ENCODE assay signal across 10 cellular contexts in the genomic region with DNA sequence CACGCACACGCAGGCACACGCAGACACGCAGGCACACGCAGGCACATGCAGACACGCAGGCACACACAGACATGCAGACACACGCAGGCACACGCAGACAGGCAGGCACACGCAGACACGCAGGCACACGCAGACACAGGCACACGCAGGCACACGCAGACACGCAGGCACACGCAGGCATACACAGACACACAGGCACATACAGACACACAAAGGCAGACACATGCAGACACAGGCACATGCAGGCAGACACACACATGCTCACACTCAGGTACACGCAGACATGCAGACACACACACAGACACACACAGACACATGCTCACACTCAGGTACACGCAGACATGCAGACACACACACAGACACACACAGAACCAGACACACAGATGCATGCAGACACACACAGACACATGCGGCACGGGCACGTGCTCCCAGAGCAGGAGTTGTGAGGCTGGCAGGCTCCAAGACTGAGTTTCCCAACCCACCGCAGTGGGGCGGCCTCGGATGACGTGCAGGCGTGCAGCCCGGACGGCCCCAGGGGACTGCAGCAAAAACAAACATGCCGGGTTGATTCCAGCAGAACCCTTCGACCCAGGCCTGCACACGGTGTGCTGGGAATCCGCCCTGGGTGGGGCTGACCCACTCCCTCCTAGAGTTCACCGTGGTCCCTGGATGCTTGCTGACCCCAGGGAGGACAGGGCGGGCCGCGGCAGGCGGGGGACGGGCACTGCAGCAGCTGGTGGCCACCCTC.
DNase-seq lines count a peak whose midpoint lies in the region; ATAC-seq and TF ChIP-seq lines count a peak whose summit lies in the region.
"Had no signal": no experiment of that assay in that cellular context is flagged by ENCODE, and none has a peak within 500 bp of the region (broad histone marks: within the 10 kb centered on the region; RNA-seq: fewer than 3 reads in every experiment).

No MANE protein-coding gene starts in this region.

- no peaks in the 10 kb centered on the region for H3K9me3 ChIP-seq in lower lobe of right lung
- no peaks in the 10 kb centered on the region for H3K9me3 ChIP-seq in upper lobe of right lung

- H3K36me3 ChIP-seq in lower lobe of right lung (no peaks in the 10 kb centered on the region), upper lobe of right lung (no peaks in the 10 kb centered on the region)

- ATAC-seq in lower lobe of right lung (no peak), upper lobe of right lung (no peak), GM19351 (IDR thresholded peaks at IDR 0.05; ENCODE audit: unreplicated experiment) (no peak), HG03280 (IDR thresholded peaks at IDR 0.05; ENCODE audit: unreplicated experiment) (no peak)

- H3K27me3 ChIP-seq in lower lobe of right lung (ENCODE audit: low read depth) (no peaks in the 10 kb centered on the region), upper lobe of right lung (no peaks in the 10 kb centered on the region)

- H3K27ac ChIP-seq in lower lobe of right lung (peak overlapping the region; percentile 41), upper lobe of right lung (peak overlapping the region; percentile 47)

- H3K4me1 ChIP-seq in lower lobe of right lung, result peaks cover 35% of the 10 kb centered on the region
- peaks cover 29% of the 10 kb centered on the region for H3K4me1 ChIP-seq in upper lobe of right lung

- TF ChIP-seq CTCF in choroid plexus epithelial cell (conservative IDR thresholded peaks at IDR 0.05; ENCODE audit: low read depth, low read length) (no peak), lower lobe of right lung (IDR thresholded peaks at IDR 0.05) (no peak), upper lobe of right lung (IDR thresholded peaks at IDR 0.05) (no peak)

- H3K4me3 ChIP-seq in choroid plexus epithelial cell (ENCODE audit: low read depth, low read length), result no peak overlapping the region
- no peak overlapping the region for H3K4me3 ChIP-seq in lower lobe of right lung
- H3K4me3 ChIP-seq in upper lobe of right lung, result no peak overlapping the region

- DNase-seq in HuH-7.5 (ENCODE audit: low spot score) (peak; percentile 92), choroid plexus epithelial cell (ENCODE audit: low read depth) (peak; percentile 98), lower lobe of right lung (no peak), upper lobe of right lung (peak; percentile 68), SW480 (ENCODE audit: low spot score) (no peak)
- DNase-seq: activated gamma-delta T cell; NCI-H446; stimulated activated CD4-positive, alpha-beta T cell treated with anti-CD3 and anti-CD28 coated beads, Interleukin-2, amount 100 ng/mL, for 48 hours had no signal

- intact Hi-C loops in lower lobe of right lung (cut with DNase I), result no loop called here
- intact Hi-C loops in upper lobe of right lung (cut with DNase I), result loop anchor here (5.0 to 10.0 kb wide), 2 partner anchors 34 to 101 kb away; partner anchors contain the start of gene GADD45B

Comparison
In these comparisons a context has a peak if more than half of its experiments do, and no peak if none do; other contexts are left out.
1. DNase-seq: peak in HuH-7.5 (single experiment), choroid plexus epithelial cell (single experiment) and upper lobe of right lung (single experiment); none in lower lobe of right lung (single experiment) and SW480 (single experiment).